In the genomic region with DNA sequence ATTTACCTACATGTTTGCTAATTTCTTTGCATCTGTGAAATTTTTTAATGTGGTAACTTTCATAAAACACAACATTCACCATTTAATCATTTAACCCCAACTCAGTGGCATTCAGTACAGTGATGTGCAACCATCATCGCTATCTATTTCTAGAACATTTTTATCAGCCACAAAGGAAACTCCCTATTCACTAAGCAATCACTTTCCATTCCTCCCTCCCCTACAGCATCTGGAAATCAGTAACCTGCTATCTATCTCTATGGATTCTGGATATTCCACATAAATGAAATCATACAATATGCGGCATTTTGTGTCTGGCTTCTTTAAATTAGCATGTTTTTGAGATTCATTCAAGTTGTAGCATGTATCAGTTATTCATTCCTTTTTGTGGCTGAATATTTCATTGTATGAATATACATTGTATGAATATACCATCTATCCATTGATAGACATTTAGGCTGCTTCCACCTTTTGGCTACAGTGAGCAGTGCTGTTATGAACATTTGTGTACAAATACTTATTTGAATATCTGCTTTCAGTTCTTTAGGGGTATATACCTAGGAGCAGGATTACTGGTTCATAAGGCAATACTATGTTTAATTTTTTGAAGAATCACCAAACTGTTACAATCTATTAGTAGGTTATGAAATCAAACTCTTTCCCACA, we compare ENCODE assay signal across 1 cellular context.
TF ChIP-seq lines count a peak whose summit lies in the region.

No MANE protein-coding gene starts in this region.

TF ChIP-seq in GM12878, 131 proteins besides CTCF, POLR2A, EP300 and RAD21 (continued from another document):
- TF ChIP-seq BHLHE40 (IDR thresholded peaks at IDR 0.05; ENCODE audit: borderline replicate concordance in 1 of 2, low read depth in 2 of 2, low read length in 1 of 2) (no peak), MEF2B (IDR thresholded peaks at IDR 0.05; ENCODE audit: partially characterized antibody, poor library complexity, severe bottlenecking) (peak; percentile 52), RELB (IDR thresholded peaks at IDR 0.05; ENCODE audit: low read depth) (peak; percentile 79), IKZF2 (IDR thresholded peaks at IDR 0.05) (peak in 1 of 2 experiments; percentile 18; a peak in 1 of 4 replicates), ZNF24 (IDR thresholded peaks at IDR 0.05) (peak; percentile 52), IKZF1 (conservative IDR thresholded peaks at IDR 0.05) (peak; percentile 43)
